In the genomic region with DNA sequence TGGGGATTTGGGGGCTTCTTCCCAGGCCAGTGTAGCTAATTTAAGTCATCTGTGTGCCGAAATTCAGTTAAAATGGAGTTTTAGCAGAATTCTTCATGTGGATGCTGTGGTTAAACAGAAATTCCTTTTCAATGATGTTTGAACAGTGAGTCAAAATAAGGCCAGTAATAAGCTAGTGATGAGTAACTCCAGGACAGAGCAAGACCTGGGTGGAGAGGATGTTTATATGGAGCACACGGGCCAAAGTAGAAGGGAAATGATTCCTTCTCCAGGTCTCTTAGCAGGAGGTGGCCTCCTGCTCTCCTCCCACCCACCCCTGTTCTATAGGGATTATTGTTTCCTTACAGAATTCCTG, we compare ENCODE assay signal across 11 cellular contexts. TPM values are rescaled to one million over a fixed set of nuclear protein-coding genes. Genes with fewer than 3 reads are reported as not detected.
DNase-seq lines count a peak whose midpoint lies in the region; ATAC-seq, FAIRE-seq and TF ChIP-seq lines count a peak whose summit lies in the region.
"Had no signal": no experiment of that assay in that cellular context is flagged by ENCODE, and none has a peak within 500 bp of the region (broad histone marks: within the 10 kb centered on the region; RNA-seq: fewer than 3 reads in every experiment).

No MANE protein-coding gene starts in this region.

- peak overlapping the region; percentile 88 for H3K9ac ChIP-seq in astrocyte (ENCODE audit: low read length)
- H3K9ac ChIP-seq: KMS-11 had no signal

- H3K36me3 Mint-ChIP-seq in HFFc6 (ENCODE audit: low read depth) (peaks cover 4% of the 10 kb centered on the region), astrocyte (ENCODE audit: low read depth, unreplicated experiment) (no peaks in the 10 kb centered on the region)
- no peaks in the 10 kb centered on the region for H3K36me3 Mint-ChIP-seq in activated CD8-positive, alpha-beta T cell treated with anti-CD3 and anti-CD28 coated beads, Interleukin-2, amount 10 ng/mL, durations not matched to agents 7 days and 5 days (ENCODE audit: low read depth)

- H3K27ac ChIP-seq in astrocyte (ENCODE audit: low read depth, low read length): peak overlapping the region; percentile 99
- peak overlapping the region; percentile 41 to 57 (median 54) for H3K27ac ChIP-seq in thyroid gland
- H3K27ac ChIP-seq: KMS-11 had no signal

- no peaks in the 10 kb centered on the region for H3K9me3 ChIP-seq in astrocyte (ENCODE audit: insufficient read depth, low read depth, low read length)
- H3K9me3 ChIP-seq in thyroid gland: no peaks in the 10 kb centered on the region

- peak; percentile 91 for FAIRE-seq in astrocyte (lab: Jason Lieb, UNC)
- FAIRE-seq: H1 had no signal

- no peaks in the 10 kb centered on the region; the same call in 1 of the 2 replicates for H3K9me3 Mint-ChIP-seq in HFFc6
- no peaks in the 10 kb centered on the region for H3K9me3 Mint-ChIP-seq in astrocyte (ENCODE audit: unreplicated experiment)
- no peaks in the 10 kb centered on the region for H3K9me3 Mint-ChIP-seq in activated CD8-positive, alpha-beta T cell treated with anti-CD3 and anti-CD28 coated beads, Interleukin-2, amount 10 ng/mL, durations not matched to agents 7 days and 5 days (ENCODE audit: insufficient read depth)
- H3K9me3 Mint-ChIP-seq: dendritic cell treated with granulocyte-macrophage colony-stimulating factor and Interleukin-4, amounts not matched to agents 40 ng/mL and 50 ng/mL, for 4 days had no signal

- H3K4me3 ChIP-seq in astrocyte (ENCODE audit: insufficient read depth, low read depth, low read length): peak overlapping the region; percentile 38
- no peak overlapping the region for H3K4me3 ChIP-seq in thyroid gland (replicated peaks in 1 of 3)

- H3K27ac Mint-ChIP-seq in HFFc6: peak overlapping the region; percentile 100
- peak overlapping the region; percentile 100 for H3K27ac Mint-ChIP-seq in astrocyte (ENCODE audit: unreplicated experiment)
- no peak overlapping the region for H3K27ac Mint-ChIP-seq in activated CD8-positive, alpha-beta T cell treated with anti-CD3 and anti-CD28 coated beads, Interleukin-2, amount 10 ng/mL, durations not matched to agents 7 days and 5 days
- H3K27ac Mint-ChIP-seq: dendritic cell treated with granulocyte-macrophage colony-stimulating factor and Interleukin-4, amounts not matched to agents 40 ng/mL and 50 ng/mL, for 4 days had no signal

- H3K27me3 Mint-ChIP-seq in HFFc6 (ENCODE audit: insufficient read depth) (peaks cover 1% of the 10 kb centered on the region; the same call in 1 of the 2 replicates), astrocyte (ENCODE audit: low read depth, unreplicated experiment) (no peaks in the 10 kb centered on the region)
- H3K27me3 Mint-ChIP-seq in activated CD8-positive, alpha-beta T cell treated with anti-CD3 and anti-CD28 coated beads, Interleukin-2, amount 10 ng/mL, durations not matched to agents 7 days and 5 days (ENCODE audit: low read depth): peaks cover 12% of the 10 kb centered on the region

- TF ChIP-seq CTCF in HFFc6 (IDR thresholded peaks at IDR 0.05) (no peak), astrocyte (IDR thresholded peaks at IDR 0.05; ENCODE audit: insufficient read depth, low read depth, low read length) (no peak), thyroid gland (IDR thresholded peaks at IDR 0.05) (no peak)

- H3K4me3 Mint-ChIP-seq in HFFc6 (peak overlapping the region; percentile 81), astrocyte (ENCODE audit: unreplicated experiment) (no peak overlapping the region)
- H3K4me3 Mint-ChIP-seq in activated CD8-positive, alpha-beta T cell treated with anti-CD3 and anti-CD28 coated beads, Interleukin-2, amount 10 ng/mL, durations not matched to agents 7 days and 5 days: no peak overlapping the region
- H3K4me3 Mint-ChIP-seq: dendritic cell treated with granulocyte-macrophage colony-stimulating factor and Interleukin-4, amounts not matched to agents 40 ng/mL and 50 ng/mL, for 4 days had no signal

- POLR2A ChIA-PET in activated CD8-positive, alpha-beta T cell treated with anti-CD3 and anti-CD28 coated beads, Interleukin-2, amount 10 ng/mL, durations not matched to agents 7 days and 5 days (lab: Charles Lee): no interaction called here

- H3K4me1 ChIP-seq in astrocyte (ENCODE audit: insufficient read depth, low read length) (peaks cover 69% of the 10 kb centered on the region), thyroid gland (peaks cover 22 to 56% of the 10 kb centered on the region in 2 donors)

- H3K4me2 ChIP-seq in astrocyte (ENCODE audit: low read length): peak overlapping the region; percentile 81
- H3K4me2 ChIP-seq: KMS-11 had no signal

- no peak overlapping the region for H2AFZ ChIP-seq in astrocyte (ENCODE audit: low read depth, low read length)

- no peaks in the 10 kb centered on the region for H4K20me1 ChIP-seq in astrocyte (ENCODE audit: insufficient read depth, low read length)

- peak; percentile 95 for DNase-seq in HFFc6
- DNase-seq in astrocyte (ENCODE audit: low read depth): peak; percentile 97
- DNase-seq in islet precursor cell: peak; percentile 66
- no peak for DNase-seq in thyroid gland
- no peak for DNase-seq in NCI-H187 (lab: John Stamatoyannopoulos, UW)
- no peak for DNase-seq in HuH-7.5 (ENCODE audit: low spot score)
- DNase-seq in activated CD8-positive, alpha-beta T cell treated with anti-CD3 and anti-CD28 coated beads, Interleukin-2, amount 10 ng/mL, durations not matched to agents 7 days and 5 days: no peak

- no peak for TF ChIP-seq POLR2A in thyroid gland (IDR thresholded peaks at IDR 0.05)

- H3K4me1 Mint-ChIP-seq in HFFc6 (ENCODE audit: low read depth) (peaks cover 97% of the 10 kb centered on the region), astrocyte (ENCODE audit: low read depth, unreplicated experiment) (peaks cover 61% of the 10 kb centered on the region)
- H3K4me1 Mint-ChIP-seq in activated CD8-positive, alpha-beta T cell treated with anti-CD3 and anti-CD28 coated beads, Interleukin-2, amount 10 ng/mL, durations not matched to agents 7 days and 5 days (ENCODE audit: low read depth): no peaks in the 10 kb centered on the region

- intact Hi-C loops in thyroid gland (cut with DNase I): no loop called here

- H3K79me2 ChIP-seq in astrocyte (ENCODE audit: insufficient read depth, low read length): no peaks in the 10 kb centered on the region

- 63 to 70% methylated on average over 2 of the region's 2 CpGs for WGBS in thyroid gland, 2 donors

- no peaks in the 10 kb centered on the region for H3K27me3 ChIP-seq in astrocyte (ENCODE audit: insufficient read depth, low read length)
- H3K27me3 ChIP-seq in thyroid gland: no peaks in the 10 kb centered on the region

- H3K36me3 ChIP-seq in astrocyte (ENCODE audit: insufficient read depth, low read length) (no peaks in the 10 kb centered on the region), thyroid gland (no peaks in the 10 kb centered on the region)

- CTCF ChIA-PET in activated CD8-positive, alpha-beta T cell treated with anti-CD3 and anti-CD28 coated beads, Interleukin-2, amount 10 ng/mL, durations not matched to agents 7 days and 5 days (lab: Charles Lee): interaction anchor here (1.5 kb wide), 1 partner anchor 17 kb away, joined by 6 read pairs; no protein-coding TSS in a partner anchor

- no peak for ATAC-seq in HG03135 (IDR thresholded peaks at IDR 0.05; ENCODE audit: unreplicated experiment)
- no peak for ATAC-seq in activated CD8-positive, alpha-beta T cell treated with anti-CD3 and anti-CD28 coated beads, Interleukin-2, amount 10 ng/mL, durations not matched to agents 7 days and 5 days

RNA-seq across cellular contexts. Expression of a gene that starts 31.9 kb away (rescaled TPM):
- total RNA-seq in HFFc6 (2021; fragmentation: NEBNext Ultra II Directional; extraction: Animal tissue kit (Norgen Biotek cat#: 25700)): 100 to 1,000 TPM; 119 to 309 (median 142) TPM
- total RNA-seq in astrocyte (168 and 200 TPM in 2 replicates), thyroid gland (100 to 1,000 TPM in 1 of 4 donors, 10 to 100 TPM in 3; 63.9 to 119 (median 92.4) TPM)
- total RNA-seq in activated CD8-positive, alpha-beta T cell treated with anti-CD3 and anti-CD28 coated beads, Interleukin-2, amount 10 ng/mL, durations not matched to agents 7 days and 5 days: 1 to 10 TPM; 2.2 to 3.3 TPM

RNA-seq across cellular contexts. Expression of a gene that starts 58.7 kb away (rescaled TPM):
- total RNA-seq in HFFc6 (2021; fragmentation: NEBNext Ultra II Directional; extraction: Animal tissue kit (Norgen Biotek cat#: 25700)): 100 to 1,000 TPM; 105 to 121 (median 115) TPM
- 61.5 and 75.2 TPM in 2 replicates for total RNA-seq in astrocyte
- total RNA-seq in thyroid gland: 100 to 1,000 TPM in 2 of 4 donors, 10 to 100 TPM in 2; 70.8 to 123 (median 92.9) TPM
- not detected for total RNA-seq in activated CD8-positive, alpha-beta T cell treated with anti-CD3 and anti-CD28 coated beads, Interleukin-2, amount 10 ng/mL, durations not matched to agents 7 days and 5 days

Comparison
In these comparisons a context has a peak if more than half of its experiments do, and no peak if none do; other contexts are left out.
1. DNase-seq: peak in HFFc6 (single experiment), astrocyte (single experiment) and islet precursor cell (single experiment); none in thyroid gland (0 of 2), NCI-H187 (0 of 2), HuH-7.5 (single experiment) and activated CD8-positive, alpha-beta T cell treated with anti-CD3 and anti-CD28 coated beads, Interleukin-2, amount 10 ng/mL, durations not matched to agents 7 days and 5 days (single experiment).
2. RNA of a gene that starts 31.9 kb away (total RNA-seq): 168 to 200 TPM in astrocyte, 119 to 309 TPM in HFFc6 and 63.9 to 119 TPM in thyroid gland; 2.2 to 3.3 TPM in activated CD8-positive, alpha-beta T cell treated with anti-CD3 and anti-CD28 coated beads, Interleukin-2, amount 10 ng/mL, durations not matched to agents 7 days and 5 days; every median in the first group is over 10 times any median in the second.
3. RNA of a gene that starts 58.7 kb away (total RNA-seq): 105 to 121 TPM in HFFc6, 70.8 to 123 TPM in thyroid gland and 61.5 to 75.2 TPM in astrocyte; not detected in activated CD8-positive, alpha-beta T cell treated with anti-CD3 and anti-CD28 coated beads, Interleukin-2, amount 10 ng/mL, durations not matched to agents 7 days and 5 days; every median in the first group is over 10 times any median in the second.